ENCODE assay signal across 19 cellular contexts in genomic region chr7:34184466-34184865, GRCh38.
DNase-seq lines count a peak whose midpoint lies in the region; ATAC-seq and TF ChIP-seq lines count a peak whose summit lies in the region.
"Had no signal": no experiment of that assay in that cellular context is flagged by ENCODE, and none has a peak within 500 bp of the region (broad histone marks: within the 10 kb centered on the region; RNA-seq: fewer than 3 reads in every experiment).

No MANE protein-coding gene starts in this region.

- H3K27ac ChIP-seq in left ventricle myocardium inferior (replicated peaks) (no peak overlapping the region), prostate gland (no peak overlapping the region)
- H3K27ac ChIP-seq: BLaER1 treated with 17β-estradiol and CSF1 and Interleukin-3, amounts not matched to agents 10 nM and 100 nM; HL-60; ovary; sigmoid colon had no signal

- H3K27ac Mint-ChIP-seq in HFFc6 = no peak overlapping the region
- H3K27ac Mint-ChIP-seq in osteocyte (ENCODE audit: unreplicated experiment) = no peak overlapping the region
- H3K27ac Mint-ChIP-seq: activated CD4-positive, alpha-beta T cell treated with anti-CD3 and anti-CD28 coated beads, Interleukin-2, amount 10 ng/mL, durations not matched to agents 7 days and 5 days had no signal

- H3K9me3 ChIP-seq in left ventricle myocardium inferior (replicated peaks) = no peaks in the 10 kb centered on the region
- H3K9me3 ChIP-seq in prostate gland = no peaks in the 10 kb centered on the region
- H3K9me3 ChIP-seq: ovary, sigmoid colon had no signal

- H3K4me1 ChIP-seq in left ventricle myocardium inferior (no peaks in the 10 kb centered on the region), prostate gland (replicated peaks) (no peaks in the 10 kb centered on the region)
- H3K4me1 ChIP-seq: sigmoid colon had no signal

- no peaks in the 10 kb centered on the region for H3K36me3 ChIP-seq in left ventricle myocardium inferior
- H3K36me3 ChIP-seq in prostate gland = no peaks in the 10 kb centered on the region
- H3K36me3 ChIP-seq: BLaER1 treated with 17β-estradiol and CSF1 and Interleukin-3, amounts not matched to agents 10 nM and 100 nM; ovary; sigmoid colon had no signal

- no peak for ATAC-seq in HG03039 (IDR thresholded peaks at IDR 0.05; ENCODE audit: unreplicated experiment)

- 86% methylated on average over 1 of the region's 1 CpG for WGBS in prostate gland

- TF ChIP-seq CTCF in AG09309 (IDR thresholded peaks at IDR 0.05; ENCODE audit: control insufficient read depth, insufficient read depth, low read depth, low read length, missing control alignments) (peak; percentile 15), HFFc6 (IDR thresholded peaks at IDR 0.05) (peak; percentile 59), left ventricle myocardium inferior (IDR thresholded peaks at IDR 0.05; ENCODE audit: borderline replicate concordance) (no peak), prostate gland (IDR thresholded peaks at IDR 0.05) (no peak), osteocyte (IDR thresholded peaks at IDR 0.05) (no peak)

- DNase-seq in AG09309 (ENCODE audit: low read depth) = no peak
- DNase-seq in HFFc6 = peak; percentile 65
- peak; percentile 77 for DNase-seq in amniotic epithelial cell (ENCODE audit: low read depth)
- peak; percentile 36 for DNase-seq in iPS-NIHi7 (ENCODE audit: extremely low spot score)
- no peak for DNase-seq in left ventricle myocardium inferior
- no peak for DNase-seq in prostate gland (ENCODE audit: low spot score)
- DNase-seq in osteocyte (ENCODE audit: extremely low spot score, unreplicated experiment) = no peak
- DNase-seq: activated CD4-positive, alpha-beta T cell treated with anti-CD3 and anti-CD28 coated beads, Interleukin-2, amount 10 ng/mL, durations not matched to agents 7 days and 5 days; activated gamma-delta T cell; effector memory CD4-positive, alpha-beta T cell; islet precursor cell; NCI-H2029; ovary; sigmoid colon; stimulated activated naive CD4-positive, alpha-beta T cell had no signal

- intact Hi-C loops in left ventricle myocardium inferior (cut with micrococcal nuclease) = no loop called here
- intact Hi-C loops in prostate gland (cut with DNase I) = no loop called here

- H3K9me3 Mint-ChIP-seq in HFFc6 = no peaks in the 10 kb centered on the region
- H3K9me3 Mint-ChIP-seq in osteocyte (ENCODE audit: unreplicated experiment) = no peaks in the 10 kb centered on the region

- H3K4me1 Mint-ChIP-seq in HFFc6 (ENCODE audit: low read depth) = peaks cover 23% of the 10 kb centered on the region
- no peaks in the 10 kb centered on the region for H3K4me1 Mint-ChIP-seq in osteocyte (ENCODE audit: unreplicated experiment)
- H3K4me1 Mint-ChIP-seq: activated CD4-positive, alpha-beta T cell treated with anti-CD3 and anti-CD28 coated beads, Interleukin-2, amount 10 ng/mL, durations not matched to agents 7 days and 5 days had no signal

- H3K27me3 ChIP-seq in left ventricle myocardium inferior (ENCODE audit: low read depth) (no peaks in the 10 kb centered on the region), prostate gland (replicated peaks; ENCODE audit: insufficient read depth) (no peaks in the 10 kb centered on the region)
- H3K27me3 ChIP-seq: BLaER1 treated with 17β-estradiol and CSF1 and Interleukin-3, amounts not matched to agents 10 nM and 100 nM; ovary; sigmoid colon had no signal

- H3K4me3 Mint-ChIP-seq in HFFc6 (no peak overlapping the region), osteocyte (ENCODE audit: unreplicated experiment) (no peak overlapping the region)
- H3K4me3 Mint-ChIP-seq: activated CD4-positive, alpha-beta T cell treated with anti-CD3 and anti-CD28 coated beads, Interleukin-2, amount 10 ng/mL, durations not matched to agents 7 days and 5 days had no signal

- no peak for TF ChIP-seq POLR2A in prostate gland (IDR thresholded peaks at IDR 0.05)

- no peak overlapping the region for H3K4me3 ChIP-seq in AG09309 (ENCODE audit: control insufficient read depth, low read depth, low read length)
- H3K4me3 ChIP-seq in left ventricle myocardium inferior = no peak overlapping the region
- no peak overlapping the region for H3K4me3 ChIP-seq in prostate gland
- H3K4me3 ChIP-seq: BLaER1 treated with 17β-estradiol and CSF1 and Interleukin-3, amounts not matched to agents 10 nM and 100 nM; lung; ovary; sigmoid colon had no signal

- H3K36me3 Mint-ChIP-seq in HFFc6 (ENCODE audit: low read depth) (no peaks in the 10 kb centered on the region), osteocyte (ENCODE audit: unreplicated experiment) (no peaks in the 10 kb centered on the region)

- H3K27me3 Mint-ChIP-seq in HFFc6 (ENCODE audit: insufficient read depth) (peaks cover 2% of the 10 kb centered on the region), osteocyte (ENCODE audit: unreplicated experiment) (no peaks in the 10 kb centered on the region)
- H3K27me3 Mint-ChIP-seq: activated CD4-positive, alpha-beta T cell treated with anti-CD3 and anti-CD28 coated beads, Interleukin-2, amount 10 ng/mL, durations not matched to agents 7 days and 5 days had no signal

Comparison
In these comparisons a context has a peak if more than half of its experiments do, and no peak if none do; other contexts are left out.
1. DNase-seq: peak in HFFc6 (single experiment), amniotic epithelial cell (single experiment) and iPS-NIHi7 (single experiment); none in AG09309 (single experiment), left ventricle myocardium inferior (single experiment), prostate gland (single experiment) and osteocyte (single experiment).
2. CTCF ChIP-seq: peak in AG09309 (single experiment) and HFFc6 (single experiment); none in left ventricle myocardium inferior (single experiment), prostate gland (0 of 4) and osteocyte (single experiment).